8 cellular contexts compared by ENCODE assay signal in the genomic region with DNA sequence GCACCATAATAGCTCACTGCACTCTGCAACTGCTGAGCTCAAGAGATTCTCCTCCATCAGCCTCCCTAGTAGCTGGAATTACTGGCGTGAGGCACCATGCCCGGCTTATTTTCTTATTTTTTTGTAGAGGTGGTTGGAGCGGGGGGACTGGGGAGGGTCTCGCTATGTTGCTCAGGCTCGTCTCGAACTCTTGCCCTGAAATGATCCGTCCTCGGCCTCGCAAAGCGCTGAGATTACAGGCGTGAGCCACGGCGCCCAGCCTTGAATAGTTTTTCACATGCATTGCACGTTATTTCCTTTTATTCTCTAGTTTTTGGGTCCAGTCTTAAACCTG. TPM values are rescaled to one million over a fixed set of nuclear protein-coding genes. Genes with fewer than 3 reads are reported as not detected.
DNase-seq lines count a peak whose midpoint lies in the region; ATAC-seq and TF ChIP-seq lines count a peak whose summit lies in the region.

No MANE protein-coding gene starts in this region.

- peak; percentile 4 for ATAC-seq in central memory CD8-positive, alpha-beta T cell (replicated peaks; ENCODE audit: extremely low read depth, poor library complexity, severe bottlenecking)
- ATAC-seq in GM18867 (IDR thresholded peaks at IDR 0.05; ENCODE audit: unreplicated experiment) (no peak), HG03095 (IDR thresholded peaks at IDR 0.05; ENCODE audit: unreplicated experiment) (no peak)

- no peaks in the 10 kb centered on the region for H3K27me3 Mint-ChIP-seq in central memory CD8-positive, alpha-beta T cell

- H3K36me3 Mint-ChIP-seq in central memory CD8-positive, alpha-beta T cell (ENCODE audit: insufficient read depth), result peaks cover 20% of the 10 kb centered on the region

- H3K27me3 ChIP-seq in A673 (replicated peaks; ENCODE audit: insufficient read depth, low read depth, low read length, poor library complexity), result no peaks in the 10 kb centered on the region
- no peaks in the 10 kb centered on the region for H3K27me3 ChIP-seq in HUES48 (ENCODE audit: control insufficient read depth, insufficient read depth, low read length)
- H3K27me3 ChIP-seq in muscle layer of duodenum (ENCODE audit: low read depth, low read length), result no peaks in the 10 kb centered on the region

- H3K9me3 Mint-ChIP-seq in central memory CD8-positive, alpha-beta T cell, result no peaks in the 10 kb centered on the region

- H3K9ac ChIP-seq in HUES48 (ENCODE audit: low read depth, low read length), result no peak overlapping the region

- BruUV-seq in A673 (replicated peaks; lab: Mats Ljungman, UMichigan), result no TSS peak

- peak overlapping the region; percentile 97 for H3K27ac Mint-ChIP-seq in central memory CD8-positive, alpha-beta T cell (ENCODE audit: low read depth)

- CTCF ChIA-PET in A673 (lab: Charles Lee), result interaction anchor here (0.6 to 1.0 kb wide), 2 partner anchors 10 to 42 kb away, joined by 3 read pairs; no protein-coding TSS in a partner anchor

- DNase-seq in A673 (ENCODE audit: low spot score), result no peak
- no peak for DNase-seq in central memory CD8-positive, alpha-beta T cell (ENCODE audit: low spot score in 2 of 2)
- DNase-seq in NCI-H1092 treated with DMSO at 0.1 percent for 48 hours (lab: John Stamatoyannopoulos, UW), result no peak
- no peak for DNase-seq in activated CD4-positive, alpha-beta T cell treated with anti-CD3 and anti-CD28 coated beads for 4 hours

- no peak for TF ChIP-seq CTCF in A673 (conservative IDR thresholded peaks at IDR 0.05; ENCODE audit: low read depth, low read length)

- POLR2A ChIA-PET in A673 (lab: Charles Lee; ENCODE audit: low non-redundant PET), result interaction anchor here (0.7 to 1.0 kb wide), 3 partner anchors 23 to 282 kb away, joined by 3 to 9 read pairs (median 3); no protein-coding TSS in a partner anchor

- H3K27ac ChIP-seq in A673 (ENCODE audit: low read depth, low read length, poor library complexity, severe bottlenecking), result peak overlapping the region; percentile 75
- peak overlapping the region; percentile 47 for H3K27ac ChIP-seq in HUES48 (ENCODE audit: low read depth, low read length)
- H3K27ac ChIP-seq in muscle layer of duodenum (ENCODE audit: low read length), result peak overlapping the region; percentile 10

- intact Hi-C loops in A673 (cut with micrococcal nuclease; ENCODE audit: unreplicated experiment), result loop anchor here (1.0 kb wide), 1 partner anchor 10 kb away; the partner anchor contains the start of gene TRAPPC14

- peak overlapping the region; percentile 94 for H3K4me3 Mint-ChIP-seq in central memory CD8-positive, alpha-beta T cell

- H3K4me1 Mint-ChIP-seq in central memory CD8-positive, alpha-beta T cell, result peaks cover 26% of the 10 kb centered on the region

- H3K4me1 ChIP-seq in A673 (ENCODE audit: insufficient read depth, low read length, poor library complexity, severe bottlenecking) (peaks cover 11% of the 10 kb centered on the region), HUES48 (ENCODE audit: control insufficient read depth, insufficient read depth, low read length) (peaks cover 10% of the 10 kb centered on the region), muscle layer of duodenum (ENCODE audit: control insufficient read depth in 1 of 2, insufficient read depth in 2 of 2, low read length in 2 of 2) (peaks cover 3 to 16% of the 10 kb centered on the region in 2 donors)

- H3K36me3 ChIP-seq in A673 (ENCODE audit: insufficient read depth, low read length, poor library complexity, severe bottlenecking) (no peaks in the 10 kb centered on the region), HUES48 (ENCODE audit: control insufficient read depth, insufficient read depth, low read length) (peaks cover 25% of the 10 kb centered on the region), muscle layer of duodenum (ENCODE audit: control insufficient read depth in 1 of 2, insufficient read depth in 2 of 2, low read length in 2 of 2) (peaks cover 0 to 3% of the 10 kb centered on the region in 2 donors)

- H3K4me3 ChIP-seq in A673 (ENCODE audit: low read depth, low read length, poor library complexity, severe bottlenecking), result peak overlapping the region; percentile 75
- peak overlapping the region; percentile 48 for H3K4me3 ChIP-seq in HUES48 (ENCODE audit: low read depth, low read length)
- H3K4me3 ChIP-seq in muscle layer of duodenum (ENCODE audit: low read depth in 1 of 2, low read length in 2 of 2), result peak overlapping the region; percentile 79 to 97

- no peaks in the 10 kb centered on the region for H3K9me3 ChIP-seq in A673 (ENCODE audit: low read depth, low read length, poor library complexity, severe bottlenecking)
- H3K9me3 ChIP-seq in HUES48 (ENCODE audit: control insufficient read depth, insufficient read depth, low read length), result no peaks in the 10 kb centered on the region
- no peaks in the 10 kb centered on the region for H3K9me3 ChIP-seq in muscle layer of duodenum (ENCODE audit: control insufficient read depth in 1 of 2, low read length in 2 of 2)

RNA-seq across cellular contexts. Expression of gene LAMTOR4, which starts 0.5 kb away (rescaled TPM):
- total RNA-seq in A673 (2021), result 84.5 and 90.4 TPM in 2 replicates

RNA-seq across cellular contexts. Expression of gene TRAPPC14, which starts 10.3 kb away (rescaled TPM):
- 22.6 and 25.7 TPM in 2 replicates for total RNA-seq in A673 (2021)

RNA-seq across cellular contexts. Expression of gene GAL3ST4, which starts 20.2 kb away (rescaled TPM):
- total RNA-seq in A673 (2021), result 3.2 and 3.5 TPM in 2 replicates

RNA-seq across cellular contexts. Expression of gene MBLAC1, which starts 21.4 kb away (rescaled TPM):
- total RNA-seq in A673 (2021), result 3.0 and 3.1 TPM in 2 replicates

RNA-seq across cellular contexts. Expression of gene CNPY4, which starts 28.8 kb away (rescaled TPM):
- 20.2 and 22.2 TPM in 2 replicates for total RNA-seq in A673 (2021)

Comparison
In these comparisons a context has a peak if more than half of its experiments do, and no peak if none do; other contexts are left out.
1. H3K27ac ChIP-seq: peak in every context shown above with its lines; median percentile 75 in A673; 47 in HUES48; 10 in muscle layer of duodenum.